18 cellular contexts compared by ENCODE assay signal in genomic region chr17:79715318-79716182, GRCh38. TPM values are rescaled to one million over a fixed set of nuclear protein-coding genes. Genes with fewer than 3 reads are reported as not detected.
"Had no signal": no experiment of that assay in that cellular context is flagged by ENCODE, and none has a peak within 500 bp of the region (broad histone marks: within the 10 kb centered on the region; RNA-seq: fewer than 3 reads in every experiment).

No MANE protein-coding gene starts in this region.

- ATAC-seq: activated CD4-positive, alpha-beta T cell treated with anti-CD3 and anti-CD28 coated beads for 36 hours; activated naive CD4-positive, alpha-beta T cell treated with anti-CD3 and anti-CD28 coated beads, Interleukin-2, amount 50 U/mL, for 72 hours; gastroesophageal sphincter; lower lobe of right lung; natural killer cell; WTC11 had no signal

- DNase-seq: activated CD4-positive, alpha-beta T cell treated with anti-CD3 and anti-CD28 coated beads for 36 hours; activated CD4-positive, alpha-beta T cell treated with anti-CD3 and anti-CD28 coated beads, Interleukin-2, amount 50 U/mL, for 48 hours; activated gamma-delta T cell treated with Interleukin-2 at 50 U/mL for 16 hours; activated T-cell treated with anti-CD3 and anti-CD28 coated beads for 4 hours; effector CD8-positive, alpha-beta T cell; lower lobe of right lung; natural killer cell; stimulated activated CD4-positive, alpha-beta T cell treated with anti-CD3 and anti-CD28 coated beads, Interleukin-12 subunit alpha, Interleukin-12 subunit beta, amount 100 ng/mL, for 4 hours; stimulated activated CD4-positive, alpha-beta T cell treated with anti-CD3 and anti-CD28 coated beads, Interleukin-1b, Interleukin-23, amount 100 ng/mL, for 48 hours; stimulated activated naive CD4-positive, alpha-beta T cell treated with Interleukin-2 at 50 U/mL for 16 hours; substantia nigra had no signal

RNA-seq across cellular contexts. Expression of gene ENPP7, which starts 15.2 kb away (rescaled TPM):
- total RNA-seq: activated CD4-positive, alpha-beta T cell treated with anti-CD3 and anti-CD28 coated beads for 36 hours; cerebellum; esophagus mucosa; tibial nerve; vagina; WTC11 had no signal
